In genomic region chr11:10694481-10695239, GRCh38 we compare ENCODE assay signal across 1 cellular context.
TF ChIP-seq lines count a peak whose summit lies in the region.

No MANE protein-coding gene starts in this region.

TF ChIP-seq in IMR-90, 13 proteins besides CTCF, POLR2A, EP300 and RAD21 (continued from another document):
- TF ChIP-seq MAZ (IDR thresholded peaks at IDR 0.05; ENCODE audit: borderline replicate concordance, low read depth, low read length) (no peak), NFE2L2 (IDR thresholded peaks at IDR 0.05; ENCODE audit: low read depth, low read length) (no peak)
